In the genomic region with DNA sequence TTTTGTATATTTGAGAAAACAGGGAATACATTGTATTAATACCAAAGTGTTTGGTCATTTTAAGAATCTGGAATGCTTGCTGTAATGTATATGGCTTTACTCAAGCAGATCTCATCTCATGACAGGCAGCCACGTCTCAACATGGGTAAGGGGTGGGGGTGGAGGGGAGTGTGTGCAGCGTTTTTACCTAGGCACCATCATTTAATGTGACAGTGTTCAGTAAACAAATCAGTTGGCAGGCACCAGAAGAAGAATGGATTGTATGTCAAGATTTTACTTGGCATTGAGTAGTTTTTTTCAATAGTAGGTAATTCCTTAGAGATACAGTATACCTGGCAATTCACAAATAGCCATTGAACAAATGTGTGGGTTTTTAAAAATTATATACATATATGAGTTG, we compare ENCODE assay signal across 29 cellular contexts. TPM values are rescaled to one million over a fixed set of nuclear protein-coding genes. Genes with fewer than 3 reads are reported as not detected.
DNase-seq lines count a peak whose midpoint lies in the region; ATAC-seq and TF ChIP-seq lines count a peak whose summit lies in the region.
"Had no signal": no experiment of that assay in that cellular context is flagged by ENCODE, and none has a peak within 500 bp of the region (broad histone marks: within the 10 kb centered on the region; RNA-seq: fewer than 3 reads in every experiment).

No MANE protein-coding gene starts in this region.

- WGBS in mesenchymal stem cell, result 42% methylated on average over 2 of the region's 2 CpGs
- WGBS in stomach, 5 donors, result 31 to 43% (median 33%) methylated on average over 2 of the region's 2 CpGs
- 71 to 88% (median 84%) methylated on average over 2 of the region's 2 CpGs for WGBS in psoas muscle, 3 donors

- H2AK5ac ChIP-seq in mesenchymal stem cell (ENCODE audit: low read length, severe bottlenecking), result no peak overlapping the region

- no peak overlapping the region for H2BK12ac ChIP-seq in mesenchymal stem cell (ENCODE audit: low read length in 2 of 2)

- H3K27ac ChIP-seq in HUES6 (ENCODE audit: low read depth, low read length), result peak overlapping the region; percentile 85
- H3K27ac ChIP-seq in colonic mucosa, result peak overlapping the region; percentile 28
- H3K27ac ChIP-seq in mesenchymal stem cell (ENCODE audit: low read length, poor library complexity, severe bottlenecking), result no peak overlapping the region
- peak overlapping the region in 4 of 5 donors; percentile 52 to 77 (median 64) for H3K27ac ChIP-seq in stomach
- no peak overlapping the region for H3K27ac ChIP-seq in psoas muscle
- H3K27ac ChIP-seq: BLaER1, heart right ventricle, parathyroid adenoma, right lobe of liver had no signal

- intact Hi-C loops in colonic mucosa (cut with DNase I) (no loop called here), stomach (cut with DNase I; ENCODE audit: low total_unique reads) (no loop called here), psoas muscle (cut with DNase I) (no loop called here)

- H3K18ac ChIP-seq in mesenchymal stem cell (ENCODE audit: low read depth in 1 of 2, low read length in 2 of 2), result no peak overlapping the region

- H3K27me3 ChIP-seq in HUES6 (ENCODE audit: control insufficient read depth, insufficient read depth, low read length) (no peaks in the 10 kb centered on the region), colonic mucosa (no peaks in the 10 kb centered on the region), mesenchymal stem cell (ENCODE audit: control insufficient read depth in 1 of 2, insufficient read depth in 1 of 2, low read length in 2 of 2) (no peaks in the 10 kb centered on the region), stomach (no peaks in the 10 kb centered on the region), psoas muscle (ENCODE audit: insufficient read depth in 3 of 3, low read length in 2 of 3) (no peaks in the 10 kb centered on the region)
- H3K27me3 ChIP-seq: BLaER1, esophagus squamous epithelium, heart right ventricle, right lobe of liver had no signal

- H2BK5ac ChIP-seq in mesenchymal stem cell (ENCODE audit: low read depth, low read length, poor library complexity, severe bottlenecking), result no peak overlapping the region

- H3K4me3 ChIP-seq in HUES6 (ENCODE audit: low read depth, low read length), result peak overlapping the region; percentile 40
- no peak overlapping the region for H3K4me3 ChIP-seq in colonic mucosa
- no peak overlapping the region for H3K4me3 ChIP-seq in mesenchymal stem cell (ENCODE audit: insufficient read depth in 1 of 2, low read depth in 1 of 2, low read length in 2 of 2)
- H3K4me3 ChIP-seq in stomach, result no peak overlapping the region
- no peak overlapping the region for H3K4me3 ChIP-seq in psoas muscle
- H3K4me3 ChIP-seq: BLaER1, esophagus squamous epithelium, heart right ventricle, lung, right lobe of liver had no signal

- no peak overlapping the region for H3K4me2 ChIP-seq in mesenchymal stem cell (ENCODE audit: low read length, poor library complexity, severe bottlenecking)
- H3K4me2 ChIP-seq: BLaER1 had no signal

- no peak overlapping the region for H3K14ac ChIP-seq in mesenchymal stem cell (ENCODE audit: low read length in 2 of 2)

- H3K9ac ChIP-seq in HUES6 (ENCODE audit: low read length), result peak overlapping the region; percentile 64
- H3K9ac ChIP-seq in colonic mucosa (ENCODE audit: low read depth in 2 of 2, low read length in 2 of 2), result peak overlapping the region in 1 of 2 donors; percentile 46
- H3K9ac ChIP-seq in mesenchymal stem cell (ENCODE audit: low read length), result no peak overlapping the region
- H3K9ac ChIP-seq: BLaER1, parathyroid adenoma had no signal

- H2BK120ac ChIP-seq in mesenchymal stem cell (ENCODE audit: low read depth, low read length), result no peak overlapping the region

- H3K4me1 ChIP-seq in HUES6 (ENCODE audit: control insufficient read depth, insufficient read depth, low read length) (peaks cover 49% of the 10 kb centered on the region), colonic mucosa (peaks cover 5% of the 10 kb centered on the region), mesenchymal stem cell (ENCODE audit: control insufficient read depth, insufficient read depth, low read depth, low read length) (peaks cover 1% of the 10 kb centered on the region), stomach (peaks cover 4 to 57% (median 23%) of the 10 kb centered on the region in 4 donors), psoas muscle (no peaks in the 10 kb centered on the region)
- H3K4me1 ChIP-seq: heart right ventricle, parathyroid adenoma, right lobe of liver had no signal

- TF ChIP-seq POLR2A in stomach (IDR thresholded peaks at IDR 0.05), result no peak

- TF ChIP-seq CTCF in colonic mucosa (IDR thresholded peaks at IDR 0.05) (no peak), stomach (IDR thresholded peaks at IDR 0.05) (no peak), psoas muscle (IDR thresholded peaks at IDR 0.05) (no peak)

- no peak overlapping the region for H2AFZ ChIP-seq in mesenchymal stem cell (ENCODE audit: low read depth, low read length)
- H2AFZ ChIP-seq: parathyroid adenoma had no signal

- H4K8ac ChIP-seq in mesenchymal stem cell (ENCODE audit: low read length), result peak overlapping the region; percentile 41

- H3K4ac ChIP-seq in mesenchymal stem cell (ENCODE audit: low read depth in 1 of 2, low read length in 2 of 2), result no peak overlapping the region

- DNase-seq in colonic mucosa (no peak), mesenchymal stem cell (no peak), stomach (no peak), psoas muscle (no peak), retina (no peak), putamen (ENCODE audit: low spot score) (no peak)
- DNase-seq: activated CD4-positive, alpha-beta T cell treated with anti-CD3 and anti-CD28 coated beads, Interleukin-2, amount 50 U/mL, for 48 hours; activated CD4-positive, CD25-positive, alpha-beta regulatory T cell; activated naive CD4-positive, alpha-beta T cell; activated T-cell treated with anti-CD3 and anti-CD28 coated beads, Interleukin-2, amount 50 U/mL, for 72 hours; caudate nucleus; DMS153; esophagus squamous epithelium; foreskin melanocyte; heart right ventricle; KBM-7; left cardiac atrium; NCI-H1092 treated with DMSO at 0.1 percent for 48 hours; NCI-H1694 treated with DMSO at 0.1 percent for 48 hours; NCI-H2171; right lobe of liver; RPMI8226; stimulated activated CD4-positive, alpha-beta T cell treated with anti-CD3 and anti-CD28 coated beads, Interleukin-12 subunit alpha, Interleukin-12 subunit beta, amount 100 ng/mL, for 4 hours; stimulated activated CD4-positive, alpha-beta T cell treated with anti-CD3 and anti-CD28 coated beads, Interleukin-4, amount 100 ng/mL, for 1 hour had no signal

- no peak overlapping the region for H2BK15ac ChIP-seq in mesenchymal stem cell (ENCODE audit: low read depth, poor library complexity, severe bottlenecking)

- TF ChIP-seq EP300 in stomach (IDR thresholded peaks at IDR 0.05), result no peak

- peaks cover 4% of the 10 kb centered on the region for H3K79me1 ChIP-seq in mesenchymal stem cell (replicated peaks; ENCODE audit: low read length, poor library complexity, severe bottlenecking)

- no peak overlapping the region for H3K23ac ChIP-seq in mesenchymal stem cell (ENCODE audit: low read length in 2 of 2)

- H3K36me3 ChIP-seq in HUES6 (ENCODE audit: control insufficient read depth, insufficient read depth, low read length) (no peaks in the 10 kb centered on the region; the same call in 1 of the 2 replicates), colonic mucosa (no peaks in the 10 kb centered on the region), mesenchymal stem cell (ENCODE audit: control insufficient read depth in 1 of 2, insufficient read depth in 2 of 2, low read depth in 1 of 2, low read length in 2 of 2) (peaks cover 0 to 3% of the 10 kb centered on the region in 2 experiments), stomach (peaks cover 0 to 18% (median 14%) of the 10 kb centered on the region in 4 donors), psoas muscle (ENCODE audit: insufficient read depth in 1 of 2, low read depth in 1 of 2) (peaks cover 0 to 21% of the 10 kb centered on the region in 2 donors)
- H3K36me3 ChIP-seq: BLaER1, right lobe of liver had no signal

- ATAC-seq in GM21447 (IDR thresholded peaks at IDR 0.05; ENCODE audit: unreplicated experiment), result no peak
- ATAC-seq in psoas muscle, result no peak
- ATAC-seq: activated T-cell treated with anti-CD3 and anti-CD28 coated beads, Interleukin-2, amount 50 U/mL, for 72 hours; heart right ventricle; left cardiac atrium; right lobe of liver had no signal

- H3K9me3 ChIP-seq in HUES6 (ENCODE audit: control insufficient read depth, insufficient read depth, low read depth, low read length), result no peaks in the 10 kb centered on the region
- no peaks in the 10 kb centered on the region for H3K9me3 ChIP-seq in colonic mucosa
- no peaks in the 10 kb centered on the region for H3K9me3 ChIP-seq in mesenchymal stem cell (ENCODE audit: control insufficient read depth, low read length)
- H3K9me3 ChIP-seq in stomach, result no peaks in the 10 kb centered on the region
- H3K9me3 ChIP-seq in psoas muscle, result no peaks in the 10 kb centered on the region
- H3K9me3 ChIP-seq: BLaER1, esophagus squamous epithelium, heart right ventricle, right lobe of liver had no signal

- H4K91ac ChIP-seq in mesenchymal stem cell (ENCODE audit: low read length), result no peak overlapping the region

RNA-seq across cellular contexts. Expression of gene KLF5, which starts 17.2 kb away (rescaled TPM):
- total RNA-seq in colonic mucosa (100 to 1,000 TPM; 334 to 424 TPM), stomach (100 to 1,000 TPM in 1 of 5 donors, 10 to 100 TPM in 4; 35.7 to 585 (median 73.9) TPM), psoas muscle (10 to 100 TPM in 2 of 4 donors, 1 to 10 TPM in 2; 8.0 to 48.2 (median 9.8) TPM)
- 5.2 TPM for polyA plus RNA-seq in mesenchymal stem cell (2013, experiment 1 of 2)
- 6.0 TPM for polyA plus RNA-seq in mesenchymal stem cell (2013, experiment 2 of 2)
- polyA plus RNA-seq in stomach (100 to 1,000 TPM in 1 of 3 donors, 10 to 100 TPM in 2; 23.7 to 104 (median 82.3) TPM), psoas muscle (10 to 100 TPM in 2 of 3 donors, 1 to 10 TPM in 1; 8.3 to 13.5 (median 12.8) TPM)

Comparison
In these comparisons a context has a peak if more than half of its experiments do, and no peak if none do; other contexts are left out.
1. H3K27ac ChIP-seq: peak in HUES6 (single experiment), colonic mucosa (single experiment) and stomach (4 of 5); none in mesenchymal stem cell (single experiment) and psoas muscle (single experiment).